1 cellular context compared by ENCODE assay signal in the genomic region with DNA sequence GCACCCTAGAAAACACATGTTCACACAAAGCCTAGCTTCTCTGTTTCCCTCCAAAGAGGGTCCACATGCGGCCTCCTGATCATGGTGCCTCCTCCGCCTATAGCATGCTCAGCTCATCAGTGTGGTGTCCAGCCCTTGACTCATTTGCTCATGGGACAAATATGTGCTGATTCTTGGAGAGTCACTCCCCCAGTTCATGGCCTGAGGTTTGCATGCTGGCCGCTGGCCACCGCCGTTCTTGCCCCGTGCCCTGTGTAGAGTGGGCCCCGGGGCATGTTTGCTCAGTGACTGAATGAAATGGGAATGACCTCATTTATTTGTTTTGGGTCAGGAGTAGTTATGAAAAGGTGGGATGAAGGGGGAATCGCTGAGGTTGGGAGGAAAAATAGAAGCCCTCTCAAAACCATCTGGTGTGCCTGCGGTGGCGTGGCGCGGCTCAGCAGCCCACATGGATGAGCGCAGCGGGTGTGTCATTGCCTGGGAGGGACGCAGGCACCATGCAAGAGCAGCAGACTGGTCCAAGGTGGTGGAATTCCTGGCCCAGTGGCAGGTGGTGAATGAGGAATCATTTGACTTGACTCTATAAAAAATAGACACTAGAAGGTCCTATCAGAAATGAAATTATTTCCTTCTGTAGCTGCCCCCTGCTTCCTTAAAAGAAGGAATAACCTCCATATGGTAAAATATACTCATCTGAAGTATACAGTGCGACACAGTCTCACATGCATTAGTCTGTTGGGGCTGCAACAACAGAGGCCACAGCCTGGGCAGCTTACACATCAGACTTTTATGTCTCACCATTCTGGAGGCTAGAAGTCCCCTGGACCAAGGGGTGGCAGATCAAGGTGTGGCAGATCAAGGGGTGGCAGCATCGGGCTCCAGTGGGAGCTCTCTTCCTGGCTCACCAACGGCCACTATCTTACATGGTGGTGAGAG.
TF ChIP-seq lines count a peak whose summit lies in the region.

No MANE protein-coding gene starts in this region.

TF ChIP-seq in HepG2, 621 proteins besides CTCF, POLR2A, EP300 and RAD21 (continued from another document and continues in another):
- no peak for TF ChIP-seq MXD4 (CRISPR knock-in tag; IDR thresholded peaks at IDR 0.05)
- TF ChIP-seq ZNF670 (CRISPR knock-in tag; IDR thresholded peaks at IDR 0.05; ENCODE audit: borderline replicate concordance) = peak; percentile 77; the same call in 1 of the 2 replicates
- TF ChIP-seq SALL2 (CRISPR knock-in tag; IDR thresholded peaks at IDR 0.05) = no peak
- TF ChIP-seq, protein P1, sequence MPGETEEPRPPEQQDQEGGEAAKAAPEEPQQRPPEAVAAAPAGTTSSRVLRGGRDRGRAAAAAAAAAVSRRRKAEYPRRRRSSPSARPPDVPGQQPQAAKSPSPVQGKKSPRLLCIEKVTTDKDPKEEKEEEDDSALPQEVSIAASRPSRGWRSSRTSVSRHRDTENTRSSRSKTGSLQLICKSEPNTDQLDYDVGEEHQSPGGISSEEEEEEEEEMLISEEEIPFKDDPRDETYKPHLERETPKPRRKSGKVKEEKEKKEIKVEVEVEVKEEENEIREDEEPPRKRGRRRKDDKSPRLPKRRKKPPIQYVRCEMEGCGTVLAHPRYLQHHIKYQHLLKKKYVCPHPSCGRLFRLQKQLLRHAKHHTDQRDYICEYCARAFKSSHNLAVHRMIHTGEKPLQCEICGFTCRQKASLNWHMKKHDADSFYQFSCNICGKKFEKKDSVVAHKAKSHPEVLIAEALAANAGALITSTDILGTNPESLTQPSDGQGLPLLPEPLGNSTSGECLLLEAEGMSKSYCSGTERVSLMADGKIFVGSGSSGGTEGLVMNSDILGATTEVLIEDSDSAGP (CRISPR knock-in tag; IDR thresholded peaks at IDR 0.05; ENCODE audit: borderline replicate concordance) = peak; percentile 49; the same call in 1 of the 2 replicates
- TF ChIP-seq, protein P2, sequence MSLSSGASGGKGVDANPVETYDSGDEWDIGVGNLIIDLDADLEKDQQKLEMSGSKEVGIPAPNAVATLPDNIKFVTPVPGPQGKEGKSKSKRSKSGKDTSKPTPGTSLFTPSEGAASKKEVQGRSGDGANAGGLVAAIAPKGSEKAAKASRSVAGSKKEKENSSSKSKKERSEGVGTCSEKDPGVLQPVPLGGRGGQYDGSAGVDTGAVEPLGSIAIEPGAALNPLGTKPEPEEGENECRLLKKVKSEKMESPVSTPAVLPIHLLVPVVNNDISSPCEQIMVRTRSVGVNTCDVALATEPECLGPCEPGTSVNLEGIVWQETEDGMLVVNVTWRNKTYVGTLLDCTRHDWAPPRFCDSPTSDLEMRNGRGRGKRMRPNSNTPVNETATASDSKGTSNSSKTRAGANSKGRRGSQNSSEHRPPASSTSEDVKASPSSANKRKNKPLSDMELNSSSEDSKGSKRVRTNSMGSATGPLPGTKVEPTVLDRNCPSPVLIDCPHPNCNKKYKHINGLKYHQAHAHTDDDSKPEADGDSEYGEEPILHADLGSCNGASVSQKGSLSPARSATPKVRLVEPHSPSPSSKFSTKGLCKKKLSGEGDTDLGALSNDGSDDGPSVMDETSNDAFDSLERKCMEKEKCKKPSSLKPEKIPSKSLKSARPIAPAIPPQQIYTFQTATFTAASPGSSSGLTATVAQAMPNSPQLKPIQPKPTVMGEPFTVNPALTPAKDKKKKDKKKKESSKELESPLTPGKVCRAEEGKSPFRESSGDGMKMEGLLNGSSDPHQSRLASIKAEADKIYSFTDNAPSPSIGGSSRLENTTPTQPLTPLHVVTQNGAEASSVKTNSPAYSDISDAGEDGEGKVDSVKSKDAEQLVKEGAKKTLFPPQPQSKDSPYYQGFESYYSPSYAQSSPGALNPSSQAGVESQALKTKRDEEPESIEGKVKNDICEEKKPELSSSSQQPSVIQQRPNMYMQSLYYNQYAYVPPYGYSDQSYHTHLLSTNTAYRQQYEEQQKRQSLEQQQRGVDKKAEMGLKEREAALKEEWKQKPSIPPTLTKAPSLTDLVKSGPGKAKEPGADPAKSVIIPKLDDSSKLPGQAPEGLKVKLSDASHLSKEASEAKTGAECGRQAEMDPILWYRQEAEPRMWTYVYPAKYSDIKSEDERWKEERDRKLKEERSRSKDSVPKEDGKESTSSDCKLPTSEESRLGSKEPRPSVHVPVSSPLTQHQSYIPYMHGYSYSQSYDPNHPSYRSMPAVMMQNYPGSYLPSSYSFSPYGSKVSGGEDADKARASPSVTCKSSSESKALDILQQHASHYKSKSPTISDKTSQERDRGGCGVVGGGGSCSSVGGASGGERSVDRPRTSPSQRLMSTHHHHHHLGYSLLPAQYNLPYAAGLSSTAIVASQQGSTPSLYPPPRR (CRISPR knock-in tag; IDR thresholded peaks at IDR 0.05; ENCODE audit: borderline replicate concordance) = peak; percentile 87
- TF ChIP-seq DNMT3B (CRISPR knock-in tag; conservative IDR thresholded peaks at IDR 0.05) = peak; percentile 68; the same call in 1 of the 2 replicates
- TF ChIP-seq, protein P3, sequence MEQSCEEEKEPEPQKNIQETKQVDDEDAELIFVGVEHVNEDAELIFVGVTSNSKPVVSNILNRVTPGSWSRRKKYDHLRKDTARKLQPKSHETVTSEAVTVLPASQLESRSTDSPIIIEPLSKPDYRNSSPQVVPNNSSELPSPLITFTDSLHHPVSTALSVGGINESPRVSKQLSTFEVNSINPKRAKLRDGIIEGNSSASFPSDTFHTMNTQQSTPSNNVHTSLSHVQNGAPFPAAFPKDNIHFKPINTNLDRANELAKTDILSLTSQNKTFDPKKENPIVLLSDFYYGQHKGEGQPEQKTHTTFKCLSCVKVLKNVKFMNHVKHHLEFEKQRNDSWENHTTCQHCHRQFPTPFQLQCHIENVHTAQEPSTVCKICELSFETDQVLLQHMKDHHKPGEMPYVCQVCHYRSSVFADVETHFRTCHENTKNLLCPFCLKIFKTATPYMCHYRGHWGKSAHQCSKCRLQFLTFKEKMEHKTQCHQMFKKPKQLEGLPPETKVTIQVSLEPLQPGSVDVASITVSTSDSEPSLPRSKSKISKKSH (CRISPR knock-in tag; IDR thresholded peaks at IDR 0.05; ENCODE audit: borderline replicate concordance) = no peak
- TF ChIP-seq, protein P4, sequence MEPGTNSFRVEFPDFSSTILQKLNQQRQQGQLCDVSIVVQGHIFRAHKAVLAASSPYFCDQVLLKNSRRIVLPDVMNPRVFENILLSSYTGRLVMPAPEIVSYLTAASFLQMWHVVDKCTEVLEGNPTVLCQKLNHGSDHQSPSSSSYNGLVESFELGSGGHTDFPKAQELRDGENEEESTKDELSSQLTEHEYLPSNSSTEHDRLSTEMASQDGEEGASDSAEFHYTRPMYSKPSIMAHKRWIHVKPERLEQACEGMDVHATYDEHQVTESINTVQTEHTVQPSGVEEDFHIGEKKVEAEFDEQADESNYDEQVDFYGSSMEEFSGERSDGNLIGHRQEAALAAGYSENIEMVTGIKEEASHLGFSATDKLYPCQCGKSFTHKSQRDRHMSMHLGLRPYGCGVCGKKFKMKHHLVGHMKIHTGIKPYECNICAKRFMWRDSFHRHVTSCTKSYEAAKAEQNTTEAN (CRISPR knock-in tag; conservative IDR thresholded peaks at IDR 0.05) = peak; percentile 56; the same call in 1 of the 2 replicates
- TF ChIP-seq ZNF101 (CRISPR knock-in tag; IDR thresholded peaks at IDR 0.05; ENCODE audit: borderline replicate concordance, low read depth) = no peak
- TF ChIP-seq KDM4B (CRISPR knock-in tag; IDR thresholded peaks at IDR 0.05) = 0 out of 2 replicates have a peak, but pooled peaks have one; percentile 28
- TF ChIP-seq NFRKB (IDR thresholded peaks at IDR 0.05) = no peak
- TF ChIP-seq SKI (IDR thresholded peaks at IDR 0.05; ENCODE audit: partially characterized antibody) = peak; percentile 75
- TF ChIP-seq, protein P5, sequence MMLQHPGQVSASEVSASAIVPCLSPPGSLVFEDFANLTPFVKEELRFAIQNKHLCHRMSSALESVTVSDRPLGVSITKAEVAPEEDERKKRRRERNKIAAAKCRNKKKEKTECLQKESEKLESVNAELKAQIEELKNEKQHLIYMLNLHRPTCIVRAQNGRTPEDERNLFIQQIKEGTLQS (CRISPR knock-in tag; IDR thresholded peaks at IDR 0.05) = peak; percentile 91
- peak; percentile 58; the same call in 1 of the 2 replicates for TF ChIP-seq THAP11 (CRISPR knock-in tag; IDR thresholded peaks at IDR 0.05)
- TF ChIP-seq, protein P6, sequence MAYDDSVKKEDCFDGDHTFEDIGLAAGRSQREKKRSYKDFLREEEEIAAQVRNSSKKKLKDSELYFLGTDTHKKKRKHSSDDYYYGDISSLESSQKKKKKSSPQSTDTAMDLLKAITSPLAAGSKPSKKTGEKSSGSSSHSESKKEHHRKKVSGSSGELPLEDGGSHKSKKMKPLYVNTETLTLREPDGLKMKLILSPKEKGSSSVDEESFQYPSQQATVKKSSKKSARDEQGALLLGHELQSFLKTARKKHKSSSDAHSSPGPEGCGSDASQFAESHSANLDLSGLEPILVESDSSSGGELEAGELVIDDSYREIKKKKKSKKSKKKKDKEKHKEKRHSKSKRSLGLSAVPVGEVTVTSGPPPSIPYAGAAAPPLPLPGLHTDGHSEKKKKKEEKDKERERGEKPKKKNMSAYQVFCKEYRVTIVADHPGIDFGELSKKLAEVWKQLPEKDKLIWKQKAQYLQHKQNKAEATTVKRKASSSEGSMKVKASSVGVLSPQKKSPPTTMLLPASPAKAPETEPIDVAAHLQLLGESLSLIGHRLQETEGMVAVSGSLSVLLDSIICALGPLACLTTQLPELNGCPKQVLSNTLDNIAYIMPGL (CRISPR knock-in tag; IDR thresholded peaks at IDR 0.05; ENCODE audit: borderline replicate concordance in 1 of 2, low read depth in 1 of 2) = 0 out of 4 replicates have a peak, but pooled peaks of 1 of the 2 experiments have one; percentile 20
- peak; percentile 50 for TF ChIP-seq CEBPG (CRISPR knock-in tag; IDR thresholded peaks at IDR 0.05)
- peak; percentile 49 to 58; a peak in 3 of 4 replicates for TF ChIP-seq MAFK (conservative IDR thresholded peaks at IDR 0.05 in 1 of 2, IDR thresholded peaks at IDR 0.05 in 1 of 2; ENCODE audit: low read length in 2 of 2)
- TF ChIP-seq ARNT2 (CRISPR knock-in tag; IDR thresholded peaks at IDR 0.05; ENCODE audit: low read depth) = peak; percentile 41; the same call in 1 of the 2 replicates
- TF ChIP-seq FOXM1 (CRISPR knock-in tag; IDR thresholded peaks at IDR 0.05) = no peak
- peak; percentile 15; the same call in 1 of the 2 replicates for TF ChIP-seq STAG1 (CRISPR knock-in tag; IDR thresholded peaks at IDR 0.05)
- TF ChIP-seq, protein P7, sequence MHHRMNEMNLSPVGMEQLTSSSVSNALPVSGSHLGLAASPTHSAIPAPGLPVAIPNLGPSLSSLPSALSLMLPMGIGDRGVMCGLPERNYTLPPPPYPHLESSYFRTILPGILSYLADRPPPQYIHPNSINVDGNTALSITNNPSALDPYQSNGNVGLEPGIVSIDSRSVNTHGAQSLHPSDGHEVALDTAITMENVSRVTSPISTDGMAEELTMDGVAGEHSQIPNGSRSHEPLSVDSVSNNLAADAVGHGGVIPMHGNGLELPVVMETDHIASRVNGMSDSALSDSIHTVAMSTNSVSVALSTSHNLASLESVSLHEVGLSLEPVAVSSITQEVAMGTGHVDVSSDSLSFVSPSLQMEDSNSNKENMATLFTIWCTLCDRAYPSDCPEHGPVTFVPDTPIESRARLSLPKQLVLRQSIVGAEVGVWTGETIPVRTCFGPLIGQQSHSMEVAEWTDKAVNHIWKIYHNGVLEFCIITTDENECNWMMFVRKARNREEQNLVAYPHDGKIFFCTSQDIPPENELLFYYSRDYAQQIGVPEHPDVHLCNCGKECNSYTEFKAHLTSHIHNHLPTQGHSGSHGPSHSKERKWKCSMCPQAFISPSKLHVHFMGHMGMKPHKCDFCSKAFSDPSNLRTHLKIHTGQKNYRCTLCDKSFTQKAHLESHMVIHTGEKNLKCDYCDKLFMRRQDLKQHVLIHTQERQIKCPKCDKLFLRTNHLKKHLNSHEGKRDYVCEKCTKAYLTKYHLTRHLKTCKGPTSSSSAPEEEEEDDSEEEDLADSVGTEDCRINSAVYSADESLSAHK (CRISPR knock-in tag; IDR thresholded peaks at IDR 0.05; ENCODE audit: borderline replicate concordance) = no peak
- TF ChIP-seq, protein P8, sequence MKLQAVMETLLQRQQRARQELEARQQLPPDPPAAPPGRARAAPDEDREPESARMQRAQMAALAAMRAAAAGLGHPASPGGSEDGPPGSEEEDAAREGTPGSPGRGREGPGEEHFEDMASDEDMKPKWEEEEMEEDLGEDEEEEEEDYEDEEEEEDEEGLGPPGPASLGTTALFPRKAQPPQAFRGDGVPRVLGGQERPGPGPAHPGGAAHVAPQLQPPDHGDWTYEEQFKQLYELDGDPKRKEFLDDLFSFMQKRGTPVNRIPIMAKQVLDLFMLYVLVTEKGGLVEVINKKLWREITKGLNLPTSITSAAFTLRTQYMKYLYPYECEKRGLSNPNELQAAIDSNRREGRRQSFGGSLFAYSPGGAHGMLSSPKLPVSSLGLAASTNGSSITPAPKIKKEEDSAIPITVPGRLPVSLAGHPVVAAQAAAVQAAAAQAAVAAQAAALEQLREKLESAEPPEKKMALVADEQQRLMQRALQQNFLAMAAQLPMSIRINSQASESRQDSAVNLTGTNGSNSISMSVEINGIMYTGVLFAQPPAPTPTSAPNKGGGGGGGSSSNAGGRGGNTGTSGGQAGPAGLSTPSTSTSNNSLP (IDR thresholded peaks at IDR 0.05; ENCODE audit: low read depth, low read length) = peak; percentile 68
- 0 out of 2 replicates have a peak, but pooled peaks have one; percentile 45 for TF ChIP-seq ZNF121 (CRISPR knock-in tag; IDR thresholded peaks at IDR 0.05)
- TF ChIP-seq MAF1 (CRISPR knock-in tag; IDR thresholded peaks at IDR 0.05; ENCODE audit: borderline replicate concordance) = no peak
- TF ChIP-seq GABPA (IDR thresholded peaks at IDR 0.05; ENCODE audit: low read depth, low read length) = no peak
- TF ChIP-seq GABPA (CRISPR knock-in tag; IDR thresholded peaks at IDR 0.05; ENCODE audit: low read depth) = no peak
- TF ChIP-seq, protein P9, sequence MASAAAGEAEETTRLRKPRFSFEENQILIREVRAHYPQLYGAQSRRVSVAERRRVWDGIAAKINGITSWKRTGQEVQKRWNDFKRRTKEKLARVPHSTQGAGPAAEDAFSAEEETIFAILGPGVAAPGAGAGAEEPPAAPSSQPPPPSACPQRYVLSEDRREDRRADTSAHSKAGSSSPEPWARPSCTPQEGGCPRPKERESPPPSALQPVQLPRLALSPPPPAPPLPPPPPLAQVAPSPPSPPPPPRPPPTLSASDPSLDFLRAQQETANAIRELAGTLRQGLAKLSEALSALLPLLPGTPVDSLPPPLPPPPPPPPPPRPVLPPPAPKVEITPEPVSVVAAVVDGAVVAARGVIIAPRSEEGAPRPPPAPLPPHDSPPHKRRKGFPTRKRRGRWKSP (CRISPR knock-in tag; IDR thresholded peaks at IDR 0.05) = peak; percentile 80; the same call in 1 of the 2 replicates
- TF ChIP-seq ZNF652 (CRISPR knock-in tag; IDR thresholded peaks at IDR 0.05; ENCODE audit: borderline replicate concordance, low read depth) = peak; percentile 42; the same call in 1 of the 2 replicates
- 0 out of 2 replicates have a peak, but pooled peaks have one; percentile 35 for TF ChIP-seq ZNF891 (CRISPR knock-in tag; IDR thresholded peaks at IDR 0.05)
- peak; percentile 90; the same call in 1 of the 2 replicates for TF ChIP-seq KDM2A (CRISPR knock-in tag; IDR thresholded peaks at IDR 0.05; ENCODE audit: borderline replicate concordance, low read depth)
- peak in 1 of 2 experiments; percentile 59; a peak in 1 of 4 replicates for TF ChIP-seq NR2F1 (CRISPR knock-in tag; IDR thresholded peaks at IDR 0.05)
- TF ChIP-seq ZNF350 (CRISPR knock-in tag; IDR thresholded peaks at IDR 0.05; ENCODE audit: borderline replicate concordance, low read depth) = peak; percentile 59; the same call in 1 of the 2 replicates
- no peak for TF ChIP-seq ZSCAN20 (CRISPR knock-in tag; IDR thresholded peaks at IDR 0.05; ENCODE audit: borderline replicate concordance)
- peak; percentile 72; the same call in 1 of the 2 replicates for TF ChIP-seq SMAD3 (CRISPR knock-in tag; IDR thresholded peaks at IDR 0.05)
- TF ChIP-seq SALL1 (CRISPR knock-in tag; IDR thresholded peaks at IDR 0.05) = peak; percentile 96
- peak; percentile 60; the same call in 1 of the 2 replicates for TF ChIP-seq GATAD1 (CRISPR knock-in tag; IDR thresholded peaks at IDR 0.05)
- TF ChIP-seq KDM3A (CRISPR knock-in tag; IDR thresholded peaks at IDR 0.05; ENCODE audit: low read depth) = 0 out of 2 replicates have a peak, but pooled peaks have one; percentile 62
- 0 out of 2 replicates have a peak, but pooled peaks have one; percentile 56 for TF ChIP-seq CBFB (CRISPR knock-in tag; IDR thresholded peaks at IDR 0.05)
